Comparison of ENCODE assay signal across 12 cellular contexts in the genomic region with DNA sequence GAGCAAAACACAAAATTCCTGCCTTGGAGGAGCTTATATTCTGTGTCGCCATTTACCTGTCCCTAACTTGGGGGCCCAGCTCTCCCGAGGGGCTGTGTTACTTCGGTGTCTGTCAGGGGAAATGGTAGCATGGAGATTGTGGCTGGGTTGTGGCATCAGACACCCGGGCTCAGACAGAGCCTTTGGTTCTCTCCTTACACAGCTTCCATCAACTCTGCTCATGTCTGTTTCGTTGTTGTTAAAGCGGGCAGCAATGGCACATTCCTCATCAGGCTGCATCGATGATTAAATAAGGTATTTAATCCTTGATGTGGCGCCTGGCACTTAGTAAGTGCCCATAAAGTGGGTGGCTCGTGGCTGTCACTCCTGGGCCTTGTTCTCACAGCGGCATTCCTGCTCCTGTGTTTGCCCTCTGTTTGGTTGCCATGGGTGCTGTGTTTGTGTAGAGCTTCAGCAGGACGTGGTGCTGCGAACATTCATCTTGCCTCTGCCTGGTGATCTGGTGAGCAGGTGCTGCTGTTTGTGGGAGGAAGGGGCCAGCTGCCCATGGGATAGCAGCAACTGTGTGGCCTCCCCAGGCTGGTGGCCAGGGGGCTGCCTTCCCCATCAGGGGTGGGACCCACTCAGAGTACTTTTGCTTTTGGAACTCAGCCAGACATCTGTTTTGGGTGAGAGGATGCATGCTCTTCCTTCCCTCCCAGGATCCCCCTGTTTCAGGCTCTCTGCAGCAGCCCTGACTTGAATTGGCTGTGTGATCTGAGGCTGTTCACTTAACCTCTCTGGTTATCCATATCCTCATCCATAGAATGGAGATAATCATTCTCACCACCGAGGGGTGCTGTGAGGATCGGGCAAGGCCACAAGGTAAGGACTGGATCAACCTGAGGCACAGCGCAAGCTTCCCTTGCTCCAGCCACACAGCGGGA.
DNase-seq lines count a peak whose midpoint lies in the region; ATAC-seq, FAIRE-seq and TF ChIP-seq lines count a peak whose summit lies in the region.
"Had no signal": no experiment of that assay in that cellular context is flagged by ENCODE, and none has a peak within 500 bp of the region (broad histone marks: within the 10 kb centered on the region; RNA-seq: fewer than 3 reads in every experiment).

No MANE protein-coding gene starts in this region.

- intact Hi-C loops in breast epithelium (cut with DNase I; ENCODE audit: low total_unique reads) (no loop called here), MCF 10A (cut with micrococcal nuclease) (no loop called here), body of pancreas (cut with DNase I) (no loop called here), HepG2 (cut with micrococcal nuclease; ENCODE audit: unreplicated experiment) (no loop called here), dorsolateral prefrontal cortex (cut with DNase I) (no loop called here)

- no peaks in the 10 kb centered on the region for H3K9me3 ChIP-seq in breast epithelium
- H3K9me3 ChIP-seq in body of pancreas, result peaks cover 0 to 3% (median 0%) of the 10 kb centered on the region in 3 donors
- no peaks in the 10 kb centered on the region for H3K9me3 ChIP-seq in HepG2 (ENCODE audit: low read length)
- H3K9me3 ChIP-seq: adrenal gland, HAP-1 had no signal

- no peaks in the 10 kb centered on the region for H4K20me1 ChIP-seq in HepG2 (ENCODE audit: insufficient read depth, low read length)

- POLR2A ChIA-PET in MCF 10A (lab: Yijun Ruan, JAX) (interaction anchor here (0.5 kb wide), 1 partner anchor 30 kb away, joined by 4 read pairs; no protein-coding TSS in a partner anchor), HepG2 (lab: Yijun Ruan, JAX) (no interaction called here)

- FAIRE-seq in HepG2 (lab: Jason Lieb, UNC) (no peak), GM12891 (lab: Jason Lieb, UNC) (no peak)

- ATAC-seq in body of pancreas, result peak; percentile 72
- ATAC-seq in HepG2, result peak; percentile 95
- ATAC-seq in GM19395 (IDR thresholded peaks at IDR 0.05; ENCODE audit: unreplicated experiment), result no peak

- WGBS in body of pancreas, 2 donors, result 62 to 83% methylated on average over 16 of the region's 16 CpGs
- WGBS in HepG2 (ENCODE audit: low lambda C conversion rate), result 75% methylated on average over 12 of the region's 16 CpGs

- H3K4me1 ChIP-seq in breast epithelium, result peaks cover 0 to 3% of the 10 kb centered on the region in 2 donors
- H3K4me1 ChIP-seq in body of pancreas, result peaks cover 44% of the 10 kb centered on the region
- H3K4me1 ChIP-seq in HepG2 (ENCODE audit: insufficient read depth, low read length), result peaks cover 19% of the 10 kb centered on the region
- H3K4me1 ChIP-seq: adrenal gland, HAP-1 had no signal

- TF ChIP-seq CTCF in breast epithelium (IDR thresholded peaks at IDR 0.05) (no peak), MCF 10A (IDR thresholded peaks at IDR 0.05; ENCODE audit: unreplicated experiment) (no peak), body of pancreas (IDR thresholded peaks at IDR 0.05) (no peak), HepG2 (CRISPR knock-in tag; IDR thresholded peaks at IDR 0.05) (no peak), dorsolateral prefrontal cortex (IDR thresholded peaks at IDR 0.05 in 54 of 56, conservative IDR thresholded peaks at IDR 0.05 in 2 of 56; ENCODE audit: low read depth in 1 of 56, partially characterized antibody in 56 of 56) (no peak)

- H3K9ac ChIP-seq in HepG2 (ENCODE audit: insufficient read depth, low read depth, low read length), result no peak overlapping the region
- H3K9ac ChIP-seq: parathyroid adenoma had no signal

- H3K27me3 ChIP-seq in breast epithelium (no peaks in the 10 kb centered on the region), body of pancreas (no peaks in the 10 kb centered on the region), HepG2 (ENCODE audit: control insufficient read depth in 1 of 2, insufficient read depth in 2 of 2, low read length in 2 of 2) (no peaks in the 10 kb centered on the region; a peak in 2 of 5 replicates), dorsolateral prefrontal cortex (peaks cover 0 to 4% (median 0%) of the 10 kb centered on the region in 45 donors)
- H3K27me3 ChIP-seq: adrenal gland had no signal

- H3K27me3 Mint-ChIP-seq in MCF 10A (ENCODE audit: insufficient read depth, unreplicated experiment), result no peaks in the 10 kb centered on the region

- no peak for TF ChIP-seq RAD21 in HepG2 (CRISPR knock-in tag; IDR thresholded peaks at IDR 0.05)

- no peak for TF ChIP-seq POLR2A in breast epithelium (IDR thresholded peaks at IDR 0.05)
- TF ChIP-seq POLR2A in body of pancreas (IDR thresholded peaks at IDR 0.05), result no peak
- TF ChIP-seq POLR2A in HepG2 (IDR thresholded peaks at IDR 0.05; ENCODE audit: insufficient read depth in 1 of 2, low read depth in 2 of 2, low read length in 2 of 2), result no peak
- no peak for TF ChIP-seq POLR2A in GM12891 (IDR thresholded peaks at IDR 0.05; ENCODE audit: low read depth, low read length)

- H3K4me3 ChIP-seq in breast epithelium (no peak overlapping the region), body of pancreas (no peak overlapping the region), HepG2 (replicated peaks in 1 of 3; ENCODE audit: insufficient read depth in 1 of 3, low read depth in 2 of 3, low read length in 3 of 3) (no peak overlapping the region), dorsolateral prefrontal cortex (no peak overlapping the region)
- H3K4me3 ChIP-seq: adrenal gland, HAP-1 had no signal

- H3K79me2 ChIP-seq in HepG2 (ENCODE audit: insufficient read depth, low read length), result no peaks in the 10 kb centered on the region
- H3K79me2 ChIP-seq: parathyroid adenoma had no signal

- no peaks in the 10 kb centered on the region for H3K36me3 Mint-ChIP-seq in MCF 10A (ENCODE audit: insufficient read depth, unreplicated experiment)

- no peak overlapping the region for H2AFZ ChIP-seq in HepG2 (ENCODE audit: low read length)
- H2AFZ ChIP-seq: parathyroid adenoma had no signal

- TF ChIP-seq EP300 in HepG2 (IDR thresholded peaks at IDR 0.05; ENCODE audit: low read depth in 2 of 2, low read length in 2 of 2), result no peak
- no peak for TF ChIP-seq EP300 in HepG2 (CRISPR knock-in tag; IDR thresholded peaks at IDR 0.05; ENCODE audit: borderline replicate concordance)

- H3K27ac Mint-ChIP-seq in MCF 10A (ENCODE audit: low read depth, unreplicated experiment), result no peak overlapping the region

- no peak overlapping the region for H3K4me3 Mint-ChIP-seq in MCF 10A (ENCODE audit: unreplicated experiment)

- H3K9me3 Mint-ChIP-seq in MCF 10A (ENCODE audit: unreplicated experiment), result peaks cover 11% of the 10 kb centered on the region

- H3K4me1 Mint-ChIP-seq in MCF 10A (ENCODE audit: insufficient read depth, unreplicated experiment), result no peaks in the 10 kb centered on the region

- H3K27ac ChIP-seq in breast epithelium (peak overlapping the region; percentile 83 to 86), body of pancreas (peak overlapping the region in 3 of 4 donors; percentile 51 to 75 (median 55)), HepG2 (ENCODE audit: extremely low read length, insufficient read depth, low read length) (no peak overlapping the region), dorsolateral prefrontal cortex (no peak overlapping the region)
- H3K27ac ChIP-seq: adrenal gland, parathyroid adenoma, RWPE1 had no signal

- BruUV-seq in MCF 10A (replicated peaks; lab: Mats Ljungman, UMichigan) (no TSS peak), HepG2 (replicated peaks; lab: Mats Ljungman, UMichigan) (no TSS peak)

- DNase-seq in breast epithelium (ENCODE audit: low spot score in 2 of 2), result peak; percentile 60 to 71
- DNase-seq in MCF 10A (ENCODE audit: unreplicated experiment), result no peak
- peak; percentile 59 to 73 (median 62) for DNase-seq in body of pancreas
- DNase-seq in HepG2 (ENCODE audit: low spot score), result peak; percentile 56
- no peak for DNase-seq in stimulated activated CD4-positive, alpha-beta T cell treated with anti-CD3 and anti-CD28 coated beads, Interleukin-2, amount 100 ng/mL, for 48 hours
- DNase-seq in GM12891 (ENCODE audit: insufficient read length, low spot score), result no peak
- no peak for DNase-seq in dorsolateral prefrontal cortex

- no peaks in the 10 kb centered on the region for H3K36me3 ChIP-seq in breast epithelium
- no peaks in the 10 kb centered on the region for H3K36me3 ChIP-seq in body of pancreas (replicated peaks in 1 of 2; ENCODE audit: insufficient read depth in 1 of 2, low read depth in 2 of 2)
- H3K36me3 ChIP-seq in HepG2 (replicated peaks in 1 of 2; ENCODE audit: control insufficient read depth in 1 of 2, insufficient read depth in 2 of 2, low read length in 2 of 2), result no peaks in the 10 kb centered on the region
- H3K36me3 ChIP-seq: adrenal gland, HAP-1 had no signal

- in situ Hi-C loops in HepG2 (cut with HindIII; ENCODE audit: extremely low pct_ligation_motif_present, low pct_unique_long_range_greater_than_20kb), result no loop called here

- CTCF ChIA-PET in MCF 10A (lab: Yijun Ruan, JAX) (interaction anchor here (1.1 kb wide), 1 partner anchor 12 kb away, joined by 3 read pairs; no protein-coding TSS in a partner anchor), HepG2 (lab: Yijun Ruan, JAX; ENCODE audit: low intra/inter-chr PET ratio, low total read pairs) (no interaction called here)

- H3K4me2 ChIP-seq in HepG2 (ENCODE audit: low read depth, low read length), result no peak overlapping the region

TF ChIP-seq in HepG2, 621 proteins besides CTCF, POLR2A, EP300 and RAD21 (continues in another document):
- TF ChIP-seq, protein P1, sequence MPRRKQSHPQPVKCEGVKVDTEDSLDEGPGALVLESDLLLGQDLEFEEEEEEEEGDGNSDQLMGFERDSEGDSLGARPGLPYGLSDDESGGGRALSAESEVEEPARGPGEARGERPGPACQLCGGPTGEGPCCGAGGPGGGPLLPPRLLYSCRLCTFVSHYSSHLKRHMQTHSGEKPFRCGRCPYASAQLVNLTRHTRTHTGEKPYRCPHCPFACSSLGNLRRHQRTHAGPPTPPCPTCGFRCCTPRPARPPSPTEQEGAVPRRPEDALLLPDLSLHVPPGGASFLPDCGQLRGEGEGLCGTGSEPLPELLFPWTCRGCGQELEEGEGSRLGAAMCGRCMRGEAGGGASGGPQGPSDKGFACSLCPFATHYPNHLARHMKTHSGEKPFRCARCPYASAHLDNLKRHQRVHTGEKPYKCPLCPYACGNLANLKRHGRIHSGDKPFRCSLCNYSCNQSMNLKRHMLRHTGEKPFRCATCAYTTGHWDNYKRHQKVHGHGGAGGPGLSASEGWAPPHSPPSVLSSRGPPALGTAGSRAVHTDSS (CRISPR knock-in tag; conservative IDR thresholded peaks at IDR 0.05), result no peak

TF ChIP-seq in GM12891, 5 proteins besides CTCF, POLR2A, EP300 and RAD21:
- no peak for TF ChIP-seq PAX5 (IDR thresholded peaks at IDR 0.05; ENCODE audit: insufficient read depth, low read length, severe bottlenecking)
- TF ChIP-seq POU2F2 (IDR thresholded peaks at IDR 0.05; ENCODE audit: low read depth, low read length), result no peak
- TF ChIP-seq TAF1 (IDR thresholded peaks at IDR 0.05; ENCODE audit: low read depth, low read length), result no peak
- no peak for TF ChIP-seq POLR2AphosphoS5 (IDR thresholded peaks at IDR 0.05; ENCODE audit: low read depth, low read length)
- no peak for TF ChIP-seq SPI1 (IDR thresholded peaks at IDR 0.05; ENCODE audit: low read depth, low read length)

Comparison
In these comparisons a context has a peak if more than half of its experiments do, and no peak if none do; other contexts are left out.
1. DNase-seq: peak in breast epithelium (2 of 2), body of pancreas (4 of 4) and HepG2 (single experiment); none in MCF 10A (single experiment), stimulated activated CD4-positive, alpha-beta T cell treated with anti-CD3 and anti-CD28 coated beads, Interleukin-2, amount 100 ng/mL, for 48 hours (0 of 2), GM12891 (single experiment) and dorsolateral prefrontal cortex (0 of 10).
2. H3K27ac ChIP-seq: peak in breast epithelium (2 of 2) and body of pancreas (3 of 4); none in HepG2 (single experiment) and dorsolateral prefrontal cortex (0 of 59).